8 cellular contexts compared by ENCODE assay signal in genomic region chr2:144332356-144333143, GRCh38.
DNase-seq lines count a peak whose midpoint lies in the region; ATAC-seq, FAIRE-seq and TF ChIP-seq lines count a peak whose summit lies in the region.

No MANE protein-coding gene starts in this region.

- peak; percentile 90 for ATAC-seq in GM21390 (IDR thresholded peaks at IDR 0.05; ENCODE audit: unreplicated experiment)

- peaks cover 6% of the 10 kb centered on the region for H3K79me2 ChIP-seq in endothelial cell of umbilical vein (ENCODE audit: control insufficient read depth, insufficient read depth, low read length)

- intact Hi-C loops in endothelial cell of umbilical vein (cut with micrococcal nuclease), result loop anchor here (1.0 to 5.0 kb wide), 9 partner anchors 18 to 1420 kb away; no protein-coding TSS in a partner anchor

- peak overlapping the region; percentile 33 for H3K4me3 ChIP-seq in NT2/D1 (ENCODE audit: insufficient read length, low read depth)
- peak overlapping the region; percentile 49 to 71 (median 60) for H3K4me3 ChIP-seq in endothelial cell of umbilical vein (replicated peaks in 1 of 3; ENCODE audit: insufficient read depth in 1 of 3, low read depth in 1 of 3, low read length in 3 of 3)

- DNase-seq in D341Med (ENCODE audit: low spot score) (peak; percentile 95), HTR-8/SVneo (ENCODE audit: insufficient read length, low spot score) (peak; percentile 78), NT2/D1 (ENCODE audit: low read depth, low spot score) (peak; percentile 81), endothelial cell of umbilical vein (ENCODE audit: low read depth, low spot score) (peak; percentile 88), middle frontal gyrus (ENCODE audit: extremely low spot score, low spot score) (peak; percentile 91)
- DNase-seq in activated CD8-positive, alpha-beta memory T cell treated with anti-CD3 and anti-CD28 coated beads, Interleukin-2, amount 50 U/mL, for 4 hours, result peak; percentile 91
- DNase-seq in stimulated activated CD8-positive, alpha-beta memory T cell treated with anti-CD3 and anti-CD28 coated beads, Interleukin-2, amount 100 ng/mL, for 1 hour (ENCODE audit: low read depth in 2 of 2), result peak; percentile 74 to 76

- no TSS peak for BruUV-seq in endothelial cell of umbilical vein (replicated peaks; lab: Mats Ljungman, UMichigan)

- H3K9me3 ChIP-seq in NT2/D1 (ENCODE audit: insufficient read depth, low read length), result no peaks in the 10 kb centered on the region
- no peaks in the 10 kb centered on the region for H3K9me3 ChIP-seq in endothelial cell of umbilical vein (replicated peaks; ENCODE audit: control insufficient read depth, insufficient read depth, low read length)

- dilution Hi-C loops in endothelial cell of umbilical vein (cut with MboI; ENCODE audit: extremely low pct_ligation_motif_present, low sequenced_read_pairs), result no loop called here

- H3K4me2 ChIP-seq in endothelial cell of umbilical vein (ENCODE audit: insufficient read depth, low read length), result peak overlapping the region; percentile 85

- H3K4me1 ChIP-seq in NT2/D1 (ENCODE audit: insufficient read depth, insufficient read length) (no peaks in the 10 kb centered on the region), endothelial cell of umbilical vein (ENCODE audit: control insufficient read depth, extremely low read depth, insufficient read depth, low read length) (peaks cover 15% of the 10 kb centered on the region)

- H3K9me1 ChIP-seq in endothelial cell of umbilical vein (replicated peaks; ENCODE audit: control insufficient read depth, extremely low read depth, insufficient read depth, low read length), result no peaks in the 10 kb centered on the region

- TF ChIP-seq POLR2A in endothelial cell of umbilical vein (IDR thresholded peaks at IDR 0.05; ENCODE audit: low read depth, low read length), result peak; percentile 79

- H2AFZ ChIP-seq in endothelial cell of umbilical vein (ENCODE audit: low read depth, low read length), result peak overlapping the region; percentile 100

- CTCF ChIA-PET in endothelial cell of umbilical vein (lab: Charles Lee), result interaction anchor here (0.6 to 2.4 kb wide), 5 partner anchors 10 to 1420 kb away, joined by 3 to 5 read pairs (median 3); no protein-coding TSS in a partner anchor

- H3K36me3 ChIP-seq in NT2/D1 (ENCODE audit: insufficient read depth, insufficient read length, low read length), result no peaks in the 10 kb centered on the region
- no peaks in the 10 kb centered on the region for H3K36me3 ChIP-seq in endothelial cell of umbilical vein (ENCODE audit: control insufficient read depth in 2 of 2, extremely low read depth in 1 of 2, insufficient read depth in 2 of 2, low read length in 2 of 2)

- H4K20me1 ChIP-seq in endothelial cell of umbilical vein (replicated peaks; ENCODE audit: control insufficient read depth, extremely low read depth, insufficient read depth, low read length), result no peaks in the 10 kb centered on the region

- no peak for TF ChIP-seq CTCF in endothelial cell of umbilical vein (IDR thresholded peaks at IDR 0.05; ENCODE audit: extremely low read depth in 1 of 2, insufficient read depth in 1 of 2, low read depth in 1 of 2, low read length in 2 of 2)

- FAIRE-seq in HTR-8/SVneo (lab: Jason Lieb, UNC), result peak; percentile 84
- peak; percentile 50 for FAIRE-seq in endothelial cell of umbilical vein (lab: Jason Lieb, UNC)

- POLR2A ChIA-PET in endothelial cell of umbilical vein (lab: Charles Lee), result no interaction called here

- H3K27me3 ChIP-seq in NT2/D1 (ENCODE audit: insufficient read depth, insufficient read length) (peaks cover 7% of the 10 kb centered on the region), endothelial cell of umbilical vein (ENCODE audit: control insufficient read depth in 2 of 2, insufficient read depth in 2 of 2, low read length in 2 of 2) (no peaks in the 10 kb centered on the region)

- peak overlapping the region; percentile 66 for H3K9ac ChIP-seq in NT2/D1 (ENCODE audit: insufficient read length, low read depth)
- H3K9ac ChIP-seq in endothelial cell of umbilical vein (replicated peaks; ENCODE audit: extremely low read depth, insufficient read depth, low read length), result peak overlapping the region; percentile 97

- peak overlapping the region; percentile 85 for H3K27ac ChIP-seq in endothelial cell of umbilical vein (ENCODE audit: insufficient read depth, low read depth, low read length)

TF ChIP-seq in endothelial cell of umbilical vein, 7 proteins besides CTCF, POLR2A, EP300 and RAD21:
- TF ChIP-seq GATA2 (IDR thresholded peaks at IDR 0.05; ENCODE audit: insufficient read depth, insufficient read length, low read depth, low read length) (no peak), POLR2AphosphoS5 (IDR thresholded peaks at IDR 0.05; ENCODE audit: insufficient read depth, low read depth, low read length) (peak; percentile 58), FOS (IDR thresholded peaks at IDR 0.05; ENCODE audit: borderline replicate concordance, insufficient read depth, low read length) (peak; percentile 14), MYC (IDR thresholded peaks at IDR 0.05; ENCODE audit: low read depth, low read length) (no peak)

Comparison
In these comparisons a context has a peak if more than half of its experiments do, and no peak if none do; other contexts are left out.
1. Peak in every context shown above with its lines: DNase-seq, ATAC-seq, H3K4me3 ChIP-seq and H3K27ac ChIP-seq.